Comparison of ENCODE assay signal across 1 cellular context in the genomic region with DNA sequence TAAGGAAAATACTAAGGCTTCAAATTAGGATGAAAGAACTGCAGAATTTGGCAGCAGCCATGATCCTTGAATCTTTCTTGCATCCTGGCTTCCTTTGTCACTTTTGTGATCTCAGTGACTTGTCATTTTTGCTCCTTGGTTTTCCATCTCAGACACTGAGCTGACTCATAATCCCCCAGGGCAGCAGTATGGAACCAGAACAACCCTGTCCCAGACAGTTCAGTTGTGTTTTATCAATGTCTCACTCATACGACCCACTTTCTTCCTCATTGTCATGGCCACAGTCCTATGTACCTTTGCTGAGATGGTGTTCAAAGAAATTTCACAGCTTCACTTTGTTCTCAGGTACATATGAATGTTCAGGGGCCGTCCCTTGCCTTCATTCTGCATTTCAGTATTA.
TF ChIP-seq lines count a peak whose summit lies in the region.

No MANE protein-coding gene starts in this region.

TF ChIP-seq in GM23338, 12 proteins besides CTCF, POLR2A, EP300 and RAD21 (continued from another document):
- TF ChIP-seq, protein P1, sequence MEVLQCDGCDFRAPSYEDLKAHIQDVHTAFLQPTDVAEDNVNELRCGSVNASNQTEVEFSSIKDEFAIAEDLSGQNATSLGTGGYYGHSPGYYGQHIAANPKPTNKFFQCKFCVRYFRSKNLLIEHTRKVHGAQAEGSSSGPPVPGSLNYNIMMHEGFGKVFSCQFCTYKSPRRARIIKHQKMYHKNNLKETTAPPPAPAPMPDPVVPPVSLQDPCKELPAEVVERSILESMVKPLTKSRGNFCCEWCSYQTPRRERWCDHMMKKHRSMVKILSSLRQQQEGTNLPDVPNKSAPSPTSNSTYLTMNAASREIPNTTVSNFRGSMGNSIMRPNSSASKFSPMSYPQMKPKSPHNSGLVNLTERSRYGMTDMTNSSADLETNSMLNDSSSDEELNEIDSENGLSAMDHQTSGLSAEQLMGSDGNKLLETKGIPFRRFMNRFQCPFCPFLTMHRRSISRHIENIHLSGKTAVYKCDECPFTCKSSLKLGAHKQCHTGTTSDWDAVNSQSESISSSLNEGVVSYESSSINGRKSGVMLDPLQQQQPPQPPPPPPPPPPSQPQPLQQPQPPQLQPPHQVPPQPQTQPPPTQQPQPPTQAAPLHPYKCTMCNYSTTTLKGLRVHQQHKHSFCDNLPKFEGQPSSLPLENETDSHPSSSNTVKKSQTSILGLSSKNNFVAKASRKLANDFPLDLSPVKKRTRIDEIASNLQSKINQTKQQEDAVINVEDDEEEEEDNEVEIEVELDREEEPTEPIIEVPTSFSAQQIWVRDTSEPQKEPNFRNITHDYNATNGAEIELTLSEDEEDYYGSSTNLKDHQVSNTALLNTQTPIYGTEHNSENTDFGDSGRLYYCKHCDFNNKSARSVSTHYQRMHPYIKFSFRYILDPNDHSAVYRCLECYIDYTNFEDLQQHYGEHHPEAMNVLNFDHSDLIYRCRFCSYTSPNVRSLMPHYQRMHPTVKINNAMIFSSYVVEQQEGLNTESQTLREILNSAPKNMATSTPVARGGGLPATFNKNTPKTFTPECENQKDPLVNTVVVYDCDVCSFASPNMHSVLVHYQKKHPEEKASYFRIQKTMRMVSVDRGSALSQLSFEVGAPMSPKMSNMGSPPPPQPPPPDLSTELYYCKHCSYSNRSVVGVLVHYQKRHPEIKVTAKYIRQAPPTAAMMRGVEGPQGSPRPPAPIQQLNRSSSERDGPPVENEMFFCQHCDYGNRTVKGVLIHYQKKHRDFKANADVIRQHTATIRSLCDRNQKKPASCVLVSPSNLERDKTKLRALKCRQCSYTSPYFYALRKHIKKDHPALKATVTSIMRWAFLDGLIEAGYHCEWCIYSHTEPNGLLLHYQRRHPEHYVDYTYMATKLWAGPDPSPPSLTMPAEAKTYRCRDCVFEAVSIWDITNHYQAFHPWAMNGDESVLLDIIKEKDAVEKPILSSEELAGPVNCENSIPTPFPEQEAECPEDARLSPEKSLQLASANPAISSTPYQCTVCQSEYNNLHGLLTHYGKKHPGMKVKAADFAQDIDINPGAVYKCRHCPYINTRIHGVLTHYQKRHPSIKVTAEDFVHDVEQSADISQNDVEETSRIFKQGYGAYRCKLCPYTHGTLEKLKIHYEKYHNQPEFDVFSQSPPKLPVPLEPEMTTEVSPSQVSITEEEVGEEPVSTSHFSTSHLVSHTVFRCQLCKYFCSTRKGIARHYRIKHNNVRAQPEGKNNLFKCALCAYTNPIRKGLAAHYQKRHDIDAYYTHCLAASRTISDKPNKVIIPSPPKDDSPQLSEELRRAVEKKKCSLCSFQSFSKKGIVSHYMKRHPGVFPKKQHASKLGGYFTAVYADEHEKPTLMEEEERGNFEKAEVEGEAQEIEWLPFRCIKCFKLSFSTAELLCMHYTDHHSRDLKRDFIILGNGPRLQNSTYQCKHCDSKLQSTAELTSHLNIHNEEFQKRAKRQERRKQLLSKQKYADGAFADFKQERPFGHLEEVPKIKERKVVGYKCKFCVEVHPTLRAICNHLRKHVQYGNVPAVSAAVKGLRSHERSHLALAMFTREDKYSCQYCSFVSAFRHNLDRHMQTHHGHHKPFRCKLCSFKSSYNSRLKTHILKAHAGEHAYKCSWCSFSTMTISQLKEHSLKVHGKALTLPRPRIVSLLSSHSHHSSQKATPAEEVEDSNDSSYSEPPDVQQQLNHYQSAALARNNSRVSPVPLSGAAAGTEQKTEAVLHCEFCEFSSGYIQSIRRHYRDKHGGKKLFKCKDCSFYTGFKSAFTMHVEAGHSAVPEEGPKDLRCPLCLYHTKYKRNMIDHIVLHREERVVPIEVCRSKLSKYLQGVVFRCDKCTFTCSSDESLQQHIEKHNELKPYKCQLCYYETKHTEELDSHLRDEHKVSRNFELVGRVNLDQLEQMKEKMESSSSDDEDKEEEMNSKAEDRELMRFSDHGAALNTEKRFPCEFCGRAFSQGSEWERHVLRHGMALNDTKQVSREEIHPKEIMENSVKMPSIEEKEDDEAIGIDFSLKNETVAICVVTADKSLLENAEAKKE (CRISPR knock-in tag; IDR thresholded peaks at IDR 0.05): no peak
- no peak for TF ChIP-seq EZH2phosphoT487 (IDR thresholded peaks at IDR 0.05; ENCODE audit: unreplicated experiment)
